In genomic region chr1:234276389-234276788, GRCh38 we compare ENCODE assay signal across 26 cellular contexts.
"Had no signal": no experiment of that assay in that cellular context is flagged by ENCODE, and none has a peak within 500 bp of the region (broad histone marks: within the 10 kb centered on the region; RNA-seq: fewer than 3 reads in every experiment).

No MANE protein-coding gene starts in this region.

- H3K27me3 ChIP-seq: breast epithelium, neutrophil, right lobe of liver, testis, transverse colon had no signal

- ATAC-seq: activated CD4-positive, alpha-beta T cell treated with anti-CD3 and anti-CD28 coated beads for 36 hours; activated naive CD4-positive, alpha-beta T cell treated with anti-CD3 and anti-CD28 coated beads, Interleukin-2, amount 50 U/mL, for 72 hours; activated T-cell treated with anti-CD3 and anti-CD28 coated beads, Interleukin-2, amount 50 U/mL, for 72 hours; esophagus mucosa; heart left ventricle; left colon; right lobe of liver had no signal

- H3K4me3 ChIP-seq: breast epithelium, heart left ventricle, right lobe of liver, testis, transverse colon had no signal

- H3K9me3 Mint-ChIP-seq: activated naive CD4-positive, alpha-beta T cell treated with anti-CD3 and anti-CD28 coated beads, Interleukin-2, amount 50 U/mL, for 72 hours; activated T-cell treated with anti-CD3 and anti-CD28 coated beads, Interleukin-2, amount 50 U/mL, for 72 hours; dendritic cell treated with granulocyte-macrophage colony-stimulating factor and Interleukin-4, amounts not matched to agents 40 ng/mL and 50 ng/mL, for 4 days; nephron progenitor cell had no signal

- H3K4me3 Mint-ChIP-seq: activated CD4-positive, alpha-beta T cell treated with anti-CD3 and anti-CD28 coated beads for 36 hours; activated T-cell treated with anti-CD3 and anti-CD28 coated beads, Interleukin-2, amount 50 U/mL, for 72 hours; dendritic cell treated with granulocyte-macrophage colony-stimulating factor and Interleukin-4, amounts not matched to agents 40 ng/mL and 50 ng/mL, for 4 days; endodermal cell; immature natural killer cell; naive B cell; nephron progenitor cell had no signal

- H3K27ac Mint-ChIP-seq: activated CD4-positive, alpha-beta T cell treated with anti-CD3 and anti-CD28 coated beads for 36 hours; activated naive CD4-positive, alpha-beta T cell treated with anti-CD3 and anti-CD28 coated beads, Interleukin-2, amount 50 U/mL, for 72 hours; activated T-cell treated with anti-CD3 and anti-CD28 coated beads, Interleukin-2, amount 50 U/mL, for 72 hours; dendritic cell treated with granulocyte-macrophage colony-stimulating factor and Interleukin-4, amounts not matched to agents 40 ng/mL and 50 ng/mL, for 4 days; endodermal cell; immature natural killer cell; naive B cell; nephron progenitor cell had no signal

- H3K9me3 ChIP-seq: breast epithelium, heart left ventricle, neutrophil, right lobe of liver, testis, transverse colon had no signal

- H3K36me3 ChIP-seq: breast epithelium, heart left ventricle, neutrophil, right lobe of liver, transverse colon had no signal

- H3K27ac ChIP-seq: breast epithelium, heart left ventricle, neutrophil, right lobe of liver, testis, transverse colon had no signal

- DNase-seq: activated CD4-positive, alpha-beta T cell treated with anti-CD3 and anti-CD28 coated beads for 36 hours; activated CD4-positive, alpha-beta T cell treated with anti-CD3 and anti-CD28 coated beads, Interleukin-2, amount 50 U/mL, for 4 hours; activated CD4-positive, CD25-positive, alpha-beta regulatory T cell; activated naive CD4-positive, alpha-beta T cell; activated T-cell treated with anti-CD3 and anti-CD28 coated beads for 4 hours; activated T-cell treated with anti-CD3 and anti-CD28 coated beads, Interleukin-2, amount 50 U/mL, for 72 hours; central memory CD4-positive, alpha-beta T cell; endodermal cell; foreskin fibroblast; heart left ventricle; immature natural killer cell; kidney; left colon; mammary epithelial cell; naive B cell; nephron progenitor cell; right lobe of liver; stimulated activated CD4-positive, alpha-beta T cell treated with anti-CD3 and anti-CD28 coated beads, Interleukin-2, amount 100 ng/mL, for 48 hours; stimulated activated naive CD4-positive, alpha-beta T cell treated with Interleukin-2 at 50 U/mL for 16 hours; testis; transverse colon had no signal

- H3K4me1 ChIP-seq: breast epithelium, heart left ventricle, right lobe of liver, testis, transverse colon had no signal

- H3K36me3 Mint-ChIP-seq: activated naive CD4-positive, alpha-beta T cell treated with anti-CD3 and anti-CD28 coated beads, Interleukin-2, amount 50 U/mL, for 72 hours; immature natural killer cell; naive B cell had no signal

- H3K4me1 Mint-ChIP-seq: immature natural killer cell, naive B cell, nephron progenitor cell had no signal
